21 cellular contexts compared by ENCODE assay signal in the genomic region with DNA sequence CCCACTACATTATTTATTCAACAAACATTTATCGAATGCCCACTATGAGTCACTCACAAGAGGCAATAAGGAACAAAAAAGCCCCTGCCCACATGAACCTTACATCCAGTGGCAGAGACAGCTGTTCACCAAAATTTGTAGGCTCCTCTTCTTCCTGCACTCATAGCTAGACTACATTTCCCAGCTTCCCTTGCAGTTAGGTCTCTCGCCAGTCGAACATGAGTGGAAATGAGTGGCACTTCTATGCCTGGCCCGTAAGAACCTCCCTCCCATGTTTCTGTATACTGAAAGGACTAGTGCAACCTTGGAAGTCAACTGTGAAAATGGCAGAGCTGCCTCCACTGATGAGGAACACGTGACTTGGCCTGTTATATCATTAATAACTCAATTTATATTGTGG. TPM values are rescaled to one million over a fixed set of nuclear protein-coding genes. Genes with fewer than 3 reads are reported as not detected.
A peak's percentile ranks its signal among the peaks of the same experiment; 100 is the strongest.
DNase-seq lines count a peak whose midpoint lies in the region; ATAC-seq and TF ChIP-seq lines count a peak whose summit lies in the region.
"Had no signal": no experiment of that assay in that cellular context is flagged by ENCODE, and none has a peak within 500 bp of the region (broad histone marks: within the 10 kb centered on the region; RNA-seq: fewer than 3 reads in every experiment).

No MANE protein-coding gene starts in this region.

- H3K27me3 ChIP-seq in GM23248 (replicated peaks; ENCODE audit: insufficient read depth) (0 out of 2 replicates have a peak, but pooled peaks cover 5% of the 10 kb centered on the region), Panc1 (ENCODE audit: control insufficient read depth, insufficient read depth, low read length) (peaks cover 6% of the 10 kb centered on the region; the same call in 1 of the 2 replicates)
- H3K27me3 ChIP-seq: left lung, sigmoid colon had no signal

- peak; percentile 45 for DNase-seq in NCI-H524 (lab: John Stamatoyannopoulos, UW)
- no peak for DNase-seq in NCI-H524 treated with DMSO at 0.1 percent for 48 hours (lab: John Stamatoyannopoulos, UW)
- DNase-seq in GM23248 = peak; percentile 4
- DNase-seq in Panc1 (ENCODE audit: low read depth, low spot score) = no peak
- peak; percentile 37 to 63 for DNase-seq in erythroblast (lab: John Stamatoyannopoulos, UW)
- DNase-seq in left ventricle myocardium superior = no peak
- DNase-seq in effector CD8-positive, alpha-beta T cell (lab: John Stamatoyannopoulos, UW) = no peak
- DNase-seq: activated CD4-positive, alpha-beta T cell treated with anti-CD3 and anti-CD28 coated beads, Interleukin-2, amount 10 ng/mL, durations not matched to agents 24 days and 14 days; activated naive CD4-positive, alpha-beta T cell; activated T-cell treated with anti-CD3 and anti-CD28 coated beads for 4 hours; amygdala; effector CD4-positive, alpha-beta T cell; H9; left lung; NCI-H146; occipital lobe; PC-9; sigmoid colon; stimulated activated CD4-positive, alpha-beta T cell treated with anti-CD3 and anti-CD28 coated beads, Interleukin-2, amount 100 ng/mL, for 24 hours had no signal

- H3K36me3 ChIP-seq in GM23248 (ENCODE audit: low read depth) = no peaks in the 10 kb centered on the region
- no peaks in the 10 kb centered on the region for H3K36me3 ChIP-seq in Panc1 (ENCODE audit: control insufficient read depth, insufficient read depth, low read length)
- H3K36me3 ChIP-seq: left lung, sigmoid colon had no signal

- no peaks in the 10 kb centered on the region for H3K9me2 ChIP-seq in GM23248 (ENCODE audit: insufficient read depth)

- 50 to 57% methylated on average over 5 of the region's 5 CpGs for WGBS in GM23248 (ENCODE audit: low coverage in 1 of 2, low lambda C conversion rate in 2 of 2, missing lambda C conversion rate in 2 of 2), 2 experiments

- intact Hi-C loops in Panc1 (cut with micrococcal nuclease; ENCODE audit: unreplicated experiment) (no loop called here), left ventricle myocardium superior (cut with micrococcal nuclease) (no loop called here)

- in situ Hi-C loops in GM23248 (cut with MboI) (no loop called here), Panc1 (cut with HindIII; ENCODE audit: low pct_unique_long_range_greater_than_20kb, low sequenced_read_pairs) (no loop called here)

- H3K79me2 ChIP-seq in GM23248 (ENCODE audit: insufficient read depth) = no peaks in the 10 kb centered on the region

- no peaks in the 10 kb centered on the region for H4K20me1 ChIP-seq in GM23248 (ENCODE audit: insufficient read depth)

- H2AFZ ChIP-seq in GM23248 = no peak overlapping the region
- H2AFZ ChIP-seq: PC-9 had no signal

- ATAC-seq in Panc1 = peak; percentile 74
- ATAC-seq in HG02623 (IDR thresholded peaks at IDR 0.05; ENCODE audit: unreplicated experiment) = no peak
- no peak for ATAC-seq in left ventricle myocardium superior
- ATAC-seq: left lung, SK-N-SH treated with all-trans-retinoic acid at 6 μM for 48 hours had no signal

- CTCF ChIA-PET in Panc1 (lab: Charles Lee) = no interaction called here

- POLR2A ChIA-PET in Panc1 (lab: Charles Lee) = interaction anchor here (0.6 to 0.8 kb wide), 2 partner anchors 33 to 43 kb away, joined by 3 to 5 read pairs; no protein-coding TSS in a partner anchor

- no peak for TF ChIP-seq POLR2A in erythroblast (IDR thresholded peaks at IDR 0.05; ENCODE audit: low read length)

- H3K9me3 ChIP-seq in GM23248 (ENCODE audit: low read depth) (no peaks in the 10 kb centered on the region), Panc1 (ENCODE audit: control insufficient read depth, insufficient read depth, low read depth, low read length) (no peaks in the 10 kb centered on the region)
- H3K9me3 ChIP-seq: left lung, sigmoid colon had no signal

- TF ChIP-seq CTCF in Panc1 (IDR thresholded peaks at IDR 0.05) = no peak

- BruUV-seq in Panc1 (replicated peaks; lab: Mats Ljungman, UMichigan) = no TSS peak

- no peak overlapping the region for H3K4me3 ChIP-seq in GM23248
- H3K4me3 ChIP-seq in Panc1 (ENCODE audit: low read depth in 2 of 2, low read length in 2 of 2) = no peak overlapping the region
- H3K4me3 ChIP-seq: left lung, PC-9, sigmoid colon had no signal

- no peaks in the 10 kb centered on the region for H3F3A ChIP-seq in GM23248 (ENCODE audit: insufficient read depth)

- H3K4me2 ChIP-seq in GM23248 (ENCODE audit: unreplicated experiment) = no peak overlapping the region
- H3K4me2 ChIP-seq: PC-9 had no signal

- H3K4me1 ChIP-seq in GM23248 (ENCODE audit: insufficient read depth) (no peaks in the 10 kb centered on the region), Panc1 (ENCODE audit: control insufficient read depth, insufficient read depth, low read length) (no peaks in the 10 kb centered on the region)
- H3K4me1 ChIP-seq: left lung, sigmoid colon had no signal

- H3K9ac ChIP-seq in GM23248 = no peak overlapping the region

- H3K27ac ChIP-seq in GM23248 = no peak overlapping the region
- no peak overlapping the region for H3K27ac ChIP-seq in Panc1 (ENCODE audit: low read length)
- H3K27ac ChIP-seq: left lung, PC-9, sigmoid colon had no signal

RNA-seq across cellular contexts. Expression of a gene that starts 19.4 kb away (rescaled TPM):
- 8.0 and 14.5 TPM in 2 replicates for total RNA-seq in GM23248 (2014; rRNA removed; shearing (Covaris generic))
- 2.5 and 2.6 TPM in 2 replicates for polyA plus RNA-seq in GM23248 (2016; fragmentation: Nextera tagmentation; extraction: Ambion mirVana)
- total RNA-seq in Panc1 (2021; ENCODE audit: unreplicated experiment) (24.6 TPM), left ventricle myocardium superior (34.3 TPM)
- polyA plus RNA-seq in Panc1 (2012; ENCODE audit: insufficient read length) = 12.2 TPM

Comparison
In these comparisons a context has a peak if more than half of its experiments do, and no peak if none do; other contexts are left out.
1. DNase-seq: peak in NCI-H524 (2 of 2), GM23248 (single experiment) and erythroblast (2 of 2); none in NCI-H524 treated with DMSO at 0.1 percent for 48 hours (single experiment), Panc1 (single experiment), left ventricle myocardium superior (single experiment) and effector CD8-positive, alpha-beta T cell (single experiment).